Comparison of ENCODE assay signal across 17 cellular contexts in genomic region chr2:153404792-153405191, GRCh38.
"Had no signal": no experiment of that assay in that cellular context is flagged by ENCODE, and none has a peak within 500 bp of the region (broad histone marks: within the 10 kb centered on the region; RNA-seq: fewer than 3 reads in every experiment).

No MANE protein-coding gene starts in this region.

- H3K9me3 Mint-ChIP-seq: activated naive CD4-positive, alpha-beta T cell treated with anti-CD3 and anti-CD28 coated beads, Interleukin-2, amount 10 ng/mL, durations not matched to agents 7 days and 5 days; activated T-helper 2 cell treated with anti-CD3 and anti-CD28 coated beads, Interferon-gamma antibody, Interleukin-2, Interleukin-4, amounts not matched to agents 10 μg/mL and 5 μg/mL and 100 μg/mL, durations not matched to agents 14 hours and 24 hours and 36 hours; naive thymus-derived CD8-positive, alpha-beta T cell; stimulated activated naive B cell treated with anti-CD40 and anti-IgM and Interleukin-4, amounts not matched to agents 10 μg/mL and 1 μg/mL and 100 μg/mL, for 72 hours had no signal

- H3K27me3 Mint-ChIP-seq: activated naive CD4-positive, alpha-beta T cell treated with anti-CD3 and anti-CD28 coated beads, Interleukin-2, amount 10 ng/mL, durations not matched to agents 7 days and 5 days; stimulated activated naive B cell treated with anti-CD40 and anti-IgM and Interleukin-4, amounts not matched to agents 10 μg/mL and 1 μg/mL and 100 μg/mL, for 72 hours had no signal

- H3K4me1 Mint-ChIP-seq: activated naive CD4-positive, alpha-beta T cell treated with anti-CD3 and anti-CD28 coated beads, Interleukin-2, amount 10 ng/mL, durations not matched to agents 7 days and 5 days; naive thymus-derived CD8-positive, alpha-beta T cell; stimulated activated naive B cell treated with anti-CD40 and anti-IgM and Interleukin-4, amounts not matched to agents 10 μg/mL and 1 μg/mL and 100 μg/mL, for 72 hours had no signal

- H3K36me3 Mint-ChIP-seq: activated naive CD4-positive, alpha-beta T cell treated with anti-CD3 and anti-CD28 coated beads, Interleukin-2, amount 10 ng/mL, durations not matched to agents 7 days and 5 days; naive thymus-derived CD8-positive, alpha-beta T cell; stimulated activated naive B cell treated with anti-CD40 and anti-IgM and Interleukin-4, amounts not matched to agents 10 μg/mL and 1 μg/mL and 100 μg/mL, for 72 hours had no signal

- DNase-seq: activated CD4-positive, alpha-beta T cell treated with anti-CD3 and anti-CD28 coated beads, Interleukin-2, amount 50 U/mL, for 1 hour; activated naive CD4-positive, alpha-beta T cell treated with anti-CD3 and anti-CD28 coated beads, Interleukin-2, amount 10 ng/mL, durations not matched to agents 7 days and 5 days; activated T-cell treated with anti-CD3 and anti-CD28 coated beads for 4 hours; adrenal gland; caudate nucleus; colonic mucosa; foreskin melanocyte; heart left ventricle; left cardiac atrium; naive thymus-derived CD8-positive, alpha-beta T cell; psoas muscle; right lobe of liver; spleen; stimulated activated CD4-positive, alpha-beta T cell treated with anti-CD3 and anti-CD28 coated beads, Interleukin-1b, Interleukin-23, amount 100 ng/mL, for 48 hours; stimulated activated naive B cell treated with anti-CD40 and anti-IgM and Interleukin-4, amounts not matched to agents 10 μg/mL and 1 μg/mL and 100 μg/mL, for 72 hours had no signal

- H3K9me3 ChIP-seq: adrenal gland, colonic mucosa, heart left ventricle, psoas muscle, right lobe of liver, spleen, tibial nerve had no signal

- H3K27ac ChIP-seq: adrenal gland, colonic mucosa, heart left ventricle, psoas muscle, right lobe of liver, spleen, tibial nerve had no signal

- H3K4me1 ChIP-seq: adrenal gland, colonic mucosa, heart left ventricle, psoas muscle, right lobe of liver, spleen, tibial nerve had no signal

- H3K27ac Mint-ChIP-seq: activated naive CD4-positive, alpha-beta T cell treated with anti-CD3 and anti-CD28 coated beads, Interleukin-2, amount 10 ng/mL, durations not matched to agents 7 days and 5 days; activated T-helper 2 cell treated with anti-CD3 and anti-CD28 coated beads, Interferon-gamma antibody, Interleukin-2, Interleukin-4, amounts not matched to agents 10 μg/mL and 5 μg/mL and 100 μg/mL, durations not matched to agents 14 hours and 24 hours and 36 hours; naive thymus-derived CD8-positive, alpha-beta T cell; stimulated activated naive B cell treated with anti-CD40 and anti-IgM and Interleukin-4, amounts not matched to agents 10 μg/mL and 1 μg/mL and 100 μg/mL, for 72 hours had no signal

- H3K27me3 ChIP-seq: adrenal gland, colonic mucosa, right lobe of liver, spleen, tibial nerve had no signal

- H3K4me3 Mint-ChIP-seq: activated naive CD4-positive, alpha-beta T cell treated with anti-CD3 and anti-CD28 coated beads, Interleukin-2, amount 10 ng/mL, durations not matched to agents 7 days and 5 days; naive thymus-derived CD8-positive, alpha-beta T cell; stimulated activated naive B cell treated with anti-CD40 and anti-IgM and Interleukin-4, amounts not matched to agents 10 μg/mL and 1 μg/mL and 100 μg/mL, for 72 hours had no signal

- ATAC-seq: heart left ventricle; left cardiac atrium; naive thymus-derived CD8-positive, alpha-beta T cell; psoas muscle; right lobe of liver; stimulated activated naive B cell treated with anti-CD40 and anti-IgM and Interleukin-4, amounts not matched to agents 10 μg/mL and 1 μg/mL and 100 μg/mL, for 72 hours had no signal

- H3K36me3 ChIP-seq: adrenal gland, colonic mucosa, heart left ventricle, right lobe of liver, spleen, tibial nerve had no signal
